ENCODE assay signal across 16 cellular contexts in the genomic region with DNA sequence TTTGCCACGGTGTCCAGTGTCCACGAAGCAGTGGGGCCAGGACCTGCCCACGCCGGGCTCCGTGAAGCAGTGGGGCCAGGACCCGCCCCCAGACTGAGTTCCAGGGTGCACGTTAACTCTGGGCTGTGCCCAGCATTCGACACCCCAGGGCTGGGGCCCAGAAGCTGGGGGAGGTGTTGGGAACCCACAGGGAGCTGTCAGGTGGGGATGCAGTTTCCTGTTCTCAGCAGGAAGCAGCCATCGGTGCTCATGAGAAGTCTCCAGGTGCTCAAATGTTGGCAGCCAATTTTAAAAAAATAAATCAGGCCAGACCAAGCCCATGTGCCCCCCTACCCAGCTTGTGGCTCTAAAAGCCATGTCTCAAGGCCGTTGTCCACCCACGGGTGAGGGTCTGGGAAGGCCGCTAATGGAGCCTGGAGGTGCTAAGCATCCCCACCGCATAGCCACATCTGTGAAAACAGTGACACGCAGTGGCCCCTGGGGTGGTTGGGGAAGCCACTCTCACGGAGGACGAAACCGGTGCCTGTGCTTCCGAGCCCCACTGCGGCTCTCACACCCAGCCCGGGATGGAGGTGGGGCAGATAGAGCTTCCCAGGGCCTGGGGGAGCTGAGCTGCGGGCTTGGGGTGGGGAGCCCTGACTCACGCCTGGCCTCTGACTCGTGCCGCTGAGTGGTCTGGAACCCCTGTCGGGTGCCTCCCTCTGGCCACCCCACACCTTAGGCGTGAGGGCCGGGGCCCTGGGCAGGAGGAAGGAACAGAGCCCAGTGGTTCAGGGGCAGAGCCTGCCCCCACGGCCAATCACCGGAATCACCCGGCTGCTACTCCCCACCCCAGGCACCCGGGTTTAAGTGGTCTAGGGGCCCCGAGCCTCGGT. TPM values are rescaled to one million over a fixed set of nuclear protein-coding genes. Genes with fewer than 3 reads are reported as not detected.
DNase-seq lines count a peak whose midpoint lies in the region; ATAC-seq and TF ChIP-seq lines count a peak whose summit lies in the region.
"Had no signal": no experiment of that assay in that cellular context is flagged by ENCODE, and none has a peak within 500 bp of the region (broad histone marks: within the 10 kb centered on the region; RNA-seq: fewer than 3 reads in every experiment).

No MANE protein-coding gene starts in this region.

- no peak for TF ChIP-seq POLR2A in uterus (IDR thresholded peaks at IDR 0.05)

- no peak overlapping the region for H2AK5ac ChIP-seq in neuronal stem cell (ENCODE audit: low read depth, low read length)

- CTCF ChIA-PET in activated naive CD4-positive, alpha-beta T cell treated with anti-CD3 and anti-CD28 coated beads, Interleukin-2, amount 10 ng/mL, durations not matched to agents 7 days and 5 days (lab: Charles Lee) = no interaction called here
- CTCF ChIA-PET in HEK293 (lab: Yijun Ruan, JAX) = no interaction called here

- peak overlapping the region; percentile 29 for H4K8ac ChIP-seq in neuronal stem cell (ENCODE audit: low read depth, low read length)

- H3K4me3 ChIP-seq in HEK293 (ENCODE audit: low read depth, low read length) (no peak overlapping the region), neuronal stem cell (ENCODE audit: low read length in 2 of 2) (no peak overlapping the region), uterus (no peak overlapping the region)
- H3K4me3 ChIP-seq: PC-9, SJSA1 had no signal

- no peak overlapping the region for H4K91ac ChIP-seq in neuronal stem cell (ENCODE audit: low read depth, low read length, poor library complexity)

- ATAC-seq in GM21528 (IDR thresholded peaks at IDR 0.05; ENCODE audit: low FRiP score, unreplicated experiment) = no peak

- H3K27me3 Mint-ChIP-seq in activated naive CD4-positive, alpha-beta T cell treated with anti-CD3 and anti-CD28 coated beads, Interleukin-2, amount 10 ng/mL, durations not matched to agents 7 days and 5 days = no peaks in the 10 kb centered on the region
- H3K27me3 Mint-ChIP-seq in brain = no peaks in the 10 kb centered on the region

- H3K27me3 ChIP-seq in neuronal stem cell (ENCODE audit: control insufficient read depth in 3 of 3, insufficient read depth in 3 of 3, low read depth in 1 of 3, low read length in 3 of 3) (peaks cover 0 to 6% (median 0%) of the 10 kb centered on the region in 3 experiments), uterus (no peaks in the 10 kb centered on the region)
- H3K27me3 ChIP-seq: SJSA1 had no signal

- no peak overlapping the region for H3K14ac ChIP-seq in neuronal stem cell (ENCODE audit: low read length)

- H3K36me3 ChIP-seq in HEK293 (ENCODE audit: control insufficient read depth in 2 of 2, insufficient read depth in 1 of 2, low read length in 2 of 2) (no peaks in the 10 kb centered on the region), neuronal stem cell (replicated peaks in 1 of 2; ENCODE audit: control insufficient read depth in 2 of 2, insufficient read depth in 2 of 2, low read length in 2 of 2) (no peaks in the 10 kb centered on the region), uterus (no peaks in the 10 kb centered on the region)
- H3K36me3 ChIP-seq: SJSA1 had no signal

- no peaks in the 10 kb centered on the region for H3K36me3 Mint-ChIP-seq in activated naive CD4-positive, alpha-beta T cell treated with anti-CD3 and anti-CD28 coated beads, Interleukin-2, amount 10 ng/mL, durations not matched to agents 7 days and 5 days
- no peaks in the 10 kb centered on the region for H3K36me3 Mint-ChIP-seq in brain

- peak overlapping the region; percentile 45 for H3K27ac Mint-ChIP-seq in activated naive CD4-positive, alpha-beta T cell treated with anti-CD3 and anti-CD28 coated beads, Interleukin-2, amount 10 ng/mL, durations not matched to agents 7 days and 5 days
- H3K27ac Mint-ChIP-seq in brain = peak overlapping the region in 3 of 5 experiments; percentile 91 to 96 (median 95)

- H3K79me1 ChIP-seq in neuronal stem cell (ENCODE audit: low read depth, low read length) = no peaks in the 10 kb centered on the region

- no peaks in the 10 kb centered on the region for H3K9me3 Mint-ChIP-seq in activated naive CD4-positive, alpha-beta T cell treated with anti-CD3 and anti-CD28 coated beads, Interleukin-2, amount 10 ng/mL, durations not matched to agents 7 days and 5 days
- no peaks in the 10 kb centered on the region for H3K9me3 Mint-ChIP-seq in brain

- peak; percentile 37 for DNase-seq in activated naive CD4-positive, alpha-beta T cell treated with anti-CD3 and anti-CD28 coated beads, Interleukin-2, amount 10 ng/mL, durations not matched to agents 7 days and 5 days
- DNase-seq in activated naive CD4-positive, alpha-beta T cell treated with Interleukin-2 at 50 U/mL for 16 hours = no peak
- DNase-seq in neuronal stem cell (ENCODE audit: low spot score) (no peak), uterus (no peak), AML-193 (lab: John Stamatoyannopoulos, UW) (no peak)
- DNase-seq: NCI-H1048, NCI-H1436 treated with DMSO at 0.1 percent for 48 hours, NCI-H2029 treated with DMSO at 0.1 percent for 48 hours, NCI-H510A, NCI-H774, PC-9 had no signal

- POLR2A ChIA-PET in HEK293 (lab: Yijun Ruan, JAX) = no interaction called here

- H3K4me1 ChIP-seq in HEK293 (ENCODE audit: control insufficient read depth, insufficient read depth, low read length) = no peaks in the 10 kb centered on the region
- H3K4me1 ChIP-seq in neuronal stem cell (ENCODE audit: control insufficient read depth in 2 of 2, insufficient read depth in 1 of 2, low read depth in 1 of 2, low read length in 2 of 2) = peaks cover 9 to 15% of the 10 kb centered on the region in 2 donors
- no peaks in the 10 kb centered on the region for H3K4me1 ChIP-seq in uterus
- H3K4me1 ChIP-seq: SJSA1 had no signal

- no CpG with 5 or more reads among the region's 33 CpGs for WGBS in neuronal stem cell (ENCODE audit: extremely low coverage in 2 of 2, insufficient read length in 2 of 2, insufficient replicate concordance in 1 of 2), 2 donors

- peaks cover 12% of the 10 kb centered on the region for H3K4me1 Mint-ChIP-seq in activated naive CD4-positive, alpha-beta T cell treated with anti-CD3 and anti-CD28 coated beads, Interleukin-2, amount 10 ng/mL, durations not matched to agents 7 days and 5 days
- peaks cover 39% of the 10 kb centered on the region for H3K4me1 Mint-ChIP-seq in brain

- H3K18ac ChIP-seq in neuronal stem cell (ENCODE audit: low read length) = no peak overlapping the region

- no peak overlapping the region for H3K23ac ChIP-seq in neuronal stem cell (ENCODE audit: low read depth, low read length, poor library complexity)

- H3K9me3 ChIP-seq in HEK293 (ENCODE audit: control insufficient read depth, insufficient read depth, low read depth, low read length) (no peaks in the 10 kb centered on the region), neuronal stem cell (replicated peaks in 1 of 2; ENCODE audit: control insufficient read depth in 2 of 2, insufficient read depth in 1 of 2, low read depth in 1 of 2, low read length in 2 of 2) (peaks cover 0 to 2% of the 10 kb centered on the region in 2 donors), uterus (no peaks in the 10 kb centered on the region)
- H3K9me3 ChIP-seq: SJSA1 had no signal

- no peak overlapping the region for H3K4ac ChIP-seq in neuronal stem cell (ENCODE audit: low read length)

- H2BK120ac ChIP-seq in neuronal stem cell (ENCODE audit: low read depth, low read length) = no peak overlapping the region

- no peak overlapping the region for H2BK15ac ChIP-seq in neuronal stem cell (ENCODE audit: low read length)

- intact Hi-C loops in uterus (cut with DNase I; ENCODE audit: low total_unique reads) = no loop called here

- peak overlapping the region; percentile 66 for H2BK5ac ChIP-seq in neuronal stem cell (ENCODE audit: low read length)

- H3K27ac ChIP-seq in HEK293 (ENCODE audit: extremely low read depth, low read depth, low read length) (no peak overlapping the region), neuronal stem cell (replicated peaks; ENCODE audit: low read length) (no peak overlapping the region), uterus (no peak overlapping the region)
- H3K27ac ChIP-seq: KMS-11, PC-9, SJSA1 had no signal

- TF ChIP-seq CTCF in HEK293 (tag by site-specific recombination; IDR thresholded peaks at IDR 0.05) = no peak
- no peak for TF ChIP-seq CTCF in brain (conservative IDR thresholded peaks at IDR 0.05)
- no peak for TF ChIP-seq CTCF in uterus (IDR thresholded peaks at IDR 0.05)

- peak overlapping the region; percentile 66 for H2BK12ac ChIP-seq in neuronal stem cell (ENCODE audit: low read length)

- H3K4me2 ChIP-seq in neuronal stem cell (ENCODE audit: insufficient read depth, low read length, poor library complexity, severe bottlenecking) = no peak overlapping the region
- H3K4me2 ChIP-seq: KMS-11, PC-9 had no signal

- no peak overlapping the region for H3K4me3 Mint-ChIP-seq in activated naive CD4-positive, alpha-beta T cell treated with anti-CD3 and anti-CD28 coated beads, Interleukin-2, amount 10 ng/mL, durations not matched to agents 7 days and 5 days
- no peak overlapping the region for H3K4me3 Mint-ChIP-seq in brain

- no peak overlapping the region for H3K9ac ChIP-seq in neuronal stem cell (ENCODE audit: low read depth, low read length, poor library complexity)
- H3K9ac ChIP-seq: KMS-11 had no signal

- H2AFZ ChIP-seq in neuronal stem cell (ENCODE audit: low read length) = no peak overlapping the region
- H2AFZ ChIP-seq: PC-9 had no signal

TF ChIP-seq in HEK293, 187 proteins besides CTCF, POLR2A, EP300 and RAD21:
- TF ChIP-seq GLIS1 (tag by site-specific recombination; IDR thresholded peaks at IDR 0.05) (peak; percentile 16; the same call in 1 of the 2 replicates), ZNF585B (tag by site-specific recombination; IDR thresholded peaks at IDR 0.05) (no peak)

RNA-seq across cellular contexts. Expression of a gene that starts 53.6 kb away (rescaled TPM):
- 59.3 TPM for polyA plus RNA-seq in brain (ENCODE audit: insufficient read depth, low read depth, low replicate concordance)
- polyA plus RNA-seq in neuronal stem cell (2013, experiment 1 of 2) = 61.7 TPM
- 70.1 TPM for polyA plus RNA-seq in neuronal stem cell (2013, experiment 2 of 2)
- total RNA-seq in uterus = 10 to 100 TPM in 2 of 4 donors, 1 to 10 TPM in 2; 2.9 to 59.1 (median 31.8) TPM
